Comparison of ENCODE assay signal across 10 cellular contexts in genomic region chr21:31397515-31397926, GRCh38. TPM values are rescaled to one million over a fixed set of nuclear protein-coding genes. Genes with fewer than 3 reads are reported as not detected.
A peak's percentile ranks its signal among the peaks of the same experiment; 100 is the strongest.
DNase-seq lines count a peak whose midpoint lies in the region; ATAC-seq, FAIRE-seq and TF ChIP-seq lines count a peak whose summit lies in the region.
"Had no signal": no experiment of that assay in that cellular context is flagged by ENCODE, and none has a peak within 500 bp of the region (broad histone marks: within the 10 kb centered on the region; RNA-seq: fewer than 3 reads in every experiment).

No MANE protein-coding gene starts in this region.

- TF ChIP-seq POLR2A in GM18505 (IDR thresholded peaks at IDR 0.05; ENCODE audit: borderline replicate concordance, extremely low read depth, insufficient read depth, insufficient read length) (no peak), Peyer's patch (IDR thresholded peaks at IDR 0.05) (no peak)

- H3K27me3 ChIP-seq in dorsolateral prefrontal cortex (no peaks in the 10 kb centered on the region), small intestine (ENCODE audit: control insufficient read depth in 2 of 2, insufficient read depth in 2 of 2, low read length in 2 of 2) (no peaks in the 10 kb centered on the region), Peyer's patch (no peaks in the 10 kb centered on the region)

- no peaks in the 10 kb centered on the region for H3K4me1 ChIP-seq in small intestine (ENCODE audit: control insufficient read depth in 2 of 2, insufficient read depth in 1 of 2, low read depth in 1 of 2, low read length in 1 of 2)
- peaks cover 0 to 6% (median 0%) of the 10 kb centered on the region in 4 donors for H3K4me1 ChIP-seq in Peyer's patch

- TF ChIP-seq CTCF in dorsolateral prefrontal cortex (IDR thresholded peaks at IDR 0.05 in 54 of 56, conservative IDR thresholded peaks at IDR 0.05 in 2 of 56; ENCODE audit: low read depth in 1 of 56, partially characterized antibody in 56 of 56): no peak
- TF ChIP-seq CTCF in Peyer's patch (IDR thresholded peaks at IDR 0.05): no peak

- no peak for FAIRE-seq in small intestine (lab: Jason Lieb, UNC)

- H3K4me3 ChIP-seq in dorsolateral prefrontal cortex: peak overlapping the region in 21 of 59 donors; percentile 0 to 42 (median 22)
- no peak overlapping the region for H3K4me3 ChIP-seq in small intestine (ENCODE audit: low read depth in 1 of 2, low read length in 2 of 2)
- no peak overlapping the region for H3K4me3 ChIP-seq in Peyer's patch

- H3K27ac ChIP-seq in dorsolateral prefrontal cortex: peak overlapping the region in 56 of 59 donors; percentile 20 to 93 (median 84)
- no peak overlapping the region for H3K27ac ChIP-seq in small intestine (ENCODE audit: low read depth in 1 of 2, low read length in 1 of 2)
- no peak overlapping the region for H3K27ac ChIP-seq in Peyer's patch

- 8 to 20% (median 19%) methylated on average over 5 of the region's 5 CpGs for WGBS in small intestine, 3 donors

- DNase-seq in activated CD8-positive, alpha-beta memory T cell treated with anti-CD3 and anti-CD28 coated beads for 24 hours: peak; percentile 47
- DNase-seq in activated CD8-positive, alpha-beta memory T cell treated with anti-CD3 and anti-CD28 coated beads, Interleukin-2, amount 50 U/mL, for 48 hours: no peak
- DNase-seq in NCI-H2227 (lab: John Stamatoyannopoulos, UW; ENCODE audit: unreplicated experiment): peak; percentile 68
- DNase-seq in dorsolateral prefrontal cortex: peak in 4 of 10 donors; percentile 19 to 64 (median 46)
- DNase-seq in small intestine: peak; percentile 2
- DNase-seq in hepatic stellate cell (ENCODE audit: low spot score): no peak
- DNase-seq in Peyer's patch: no peak
- DNase-seq: effector CD8-positive, alpha-beta T cell; NCI-H510A treated with DMSO at 0.1 percent for 48 hours had no signal

- intact Hi-C loops in dorsolateral prefrontal cortex (cut with DNase I): loop anchor here in 1 of 2 donors (5.0 kb wide), 1 partner anchor 70 kb away; no protein-coding TSS in a partner anchor

- no peak for ATAC-seq in GM18505 (IDR thresholded peaks at IDR 0.05; ENCODE audit: unreplicated experiment)

- H3K9me3 ChIP-seq in small intestine (ENCODE audit: control insufficient read depth, low read depth) (no peaks in the 10 kb centered on the region), Peyer's patch (no peaks in the 10 kb centered on the region)

- no peaks in the 10 kb centered on the region for H3K36me3 ChIP-seq in small intestine (ENCODE audit: control insufficient read depth in 2 of 2, insufficient read depth in 2 of 2, low read length in 2 of 2)
- no peaks in the 10 kb centered on the region for H3K36me3 ChIP-seq in Peyer's patch

RNA-seq across cellular contexts. Expression of gene TIAM1, which starts 53.5 kb away (rescaled TPM):
- total RNA-seq in dorsolateral prefrontal cortex: 100 to 1,000 TPM in 9 of 120 experiments, 10 to 100 TPM in 111; 53.4 to 115 (median 79.5) TPM
- 1 to 10 TPM in 2 of 3 donors, under 1 TPM in 1; 0.45 to 4.1 (median 1.9) TPM for polyA plus RNA-seq in small intestine
- 10 to 100 TPM in 1 of 4 donors, 1 to 10 TPM in 3; 1.4 to 13.2 (median 2.9) TPM for total RNA-seq in Peyer's patch

Comparison
In these comparisons a context has a peak if more than half of its experiments do, and no peak if none do; other contexts are left out.
1. DNase-seq: peak in activated CD8-positive, alpha-beta memory T cell treated with anti-CD3 and anti-CD28 coated beads for 24 hours (single experiment), NCI-H2227 (single experiment) and small intestine (single experiment); none in activated CD8-positive, alpha-beta memory T cell treated with anti-CD3 and anti-CD28 coated beads, Interleukin-2, amount 50 U/mL, for 48 hours (single experiment), hepatic stellate cell (single experiment) and Peyer's patch (0 of 3).
2. H3K27ac ChIP-seq: peak in dorsolateral prefrontal cortex (56 of 59); none in small intestine (0 of 2) and Peyer's patch (0 of 4).